ENCODE assay signal across 1 cellular context in genomic region chr16:75477680-75478473, GRCh38.
TF ChIP-seq lines count a peak whose summit lies in the region.

No MANE protein-coding gene starts in this region.

TF ChIP-seq in GM23338, 12 proteins besides CTCF, POLR2A, EP300 and RAD21 (continued from another document):
- TF ChIP-seq, protein P1, sequence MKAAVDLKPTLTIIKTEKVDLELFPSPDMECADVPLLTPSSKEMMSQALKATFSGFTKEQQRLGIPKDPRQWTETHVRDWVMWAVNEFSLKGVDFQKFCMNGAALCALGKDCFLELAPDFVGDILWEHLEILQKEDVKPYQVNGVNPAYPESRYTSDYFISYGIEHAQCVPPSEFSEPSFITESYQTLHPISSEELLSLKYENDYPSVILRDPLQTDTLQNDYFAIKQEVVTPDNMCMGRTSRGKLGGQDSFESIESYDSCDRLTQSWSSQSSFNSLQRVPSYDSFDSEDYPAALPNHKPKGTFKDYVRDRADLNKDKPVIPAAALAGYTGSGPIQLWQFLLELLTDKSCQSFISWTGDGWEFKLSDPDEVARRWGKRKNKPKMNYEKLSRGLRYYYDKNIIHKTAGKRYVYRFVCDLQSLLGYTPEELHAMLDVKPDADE (IDR thresholded peaks at IDR 0.05) = no peak
- TF ChIP-seq EZH2 (IDR thresholded peaks at IDR 0.05; ENCODE audit: low read depth, unreplicated experiment) = no peak
- TF ChIP-seq REST (IDR thresholded peaks at IDR 0.05; ENCODE audit: unreplicated experiment) = no peak
- no peak for TF ChIP-seq CREB1 (CRISPR knock-in tag; IDR thresholded peaks at IDR 0.05; ENCODE audit: low read depth)
- TF ChIP-seq EZH2phosphoT487 (IDR thresholded peaks at IDR 0.05; ENCODE audit: unreplicated experiment) = no peak
- TF ChIP-seq ZNF331 (CRISPR knock-in tag; IDR thresholded peaks at IDR 0.05; ENCODE audit: low read depth) = no peak
- no peak for TF ChIP-seq NANOG (IDR thresholded peaks at IDR 0.05; ENCODE audit: borderline replicate concordance)
